In genomic region chr6:17226269-17226668, GRCh38 we compare ENCODE assay signal across 14 cellular contexts. TPM values are rescaled to one million over a fixed set of nuclear protein-coding genes. Genes with fewer than 3 reads are reported as not detected.
"Had no signal": no experiment of that assay in that cellular context is flagged by ENCODE, and none has a peak within 500 bp of the region (broad histone marks: within the 10 kb centered on the region; RNA-seq: fewer than 3 reads in every experiment).

No MANE protein-coding gene starts in this region.

- H3K4me1 ChIP-seq: ascending aorta, parathyroid adenoma had no signal

- H3K4me1 Mint-ChIP-seq: activated naive CD8-positive, alpha-beta T cell treated with anti-CD3 and anti-CD28 coated beads, Interleukin-2, amount 50 U/mL, for 24 hours; activated T-helper 17 cell treated with anti-CD3 and anti-CD28 coated beads, Interleukin-2, amount 50 U/mL, for 72 hours; stimulated activated naive B cell treated with anti-CD40 and anti-IgM and Interleukin-4, amounts not matched to agents 10 μg/mL and 1 μg/mL and 100 μg/mL, for 72 hours had no signal

- H3K4me3 ChIP-seq: ascending aorta, hepatocyte, skin epidermis, tibial nerve had no signal

- H3K27me3 Mint-ChIP-seq: activated naive CD8-positive, alpha-beta T cell treated with anti-CD3 and anti-CD28 coated beads, Interleukin-2, amount 50 U/mL, for 24 hours; activated T-helper 17 cell treated with anti-CD3 and anti-CD28 coated beads, Interleukin-2, amount 50 U/mL, for 72 hours; stimulated activated naive B cell treated with anti-CD40 and anti-IgM and Interleukin-4, amounts not matched to agents 10 μg/mL and 1 μg/mL and 100 μg/mL, for 72 hours had no signal

- H3K27ac ChIP-seq: ascending aorta, hepatocyte, parathyroid adenoma, skin epidermis had no signal

- H3K36me3 Mint-ChIP-seq: stimulated activated naive B cell treated with anti-CD40 and anti-IgM and Interleukin-4, amounts not matched to agents 10 μg/mL and 1 μg/mL and 100 μg/mL, for 72 hours had no signal

- H3K4me3 Mint-ChIP-seq: activated naive CD4-positive, alpha-beta T cell treated with anti-CD3 and anti-CD28 coated beads for 36 hours; activated naive CD8-positive, alpha-beta T cell treated with anti-CD3 and anti-CD28 coated beads, Interleukin-2, amount 50 U/mL, for 24 hours; activated T-helper 17 cell treated with anti-CD3 and anti-CD28 coated beads, Interleukin-2, amount 50 U/mL, for 72 hours; stimulated activated naive B cell treated with anti-CD40 and anti-IgM and Interleukin-4, amounts not matched to agents 10 μg/mL and 1 μg/mL and 100 μg/mL, for 72 hours had no signal

- H3K4me2 ChIP-seq: hepatocyte had no signal

- H3K79me2 ChIP-seq: hepatocyte, parathyroid adenoma had no signal

- H3K36me3 ChIP-seq: ascending aorta, tibial nerve had no signal

- H3K9me3 Mint-ChIP-seq: activated T-helper 17 cell treated with anti-CD3 and anti-CD28 coated beads, Interleukin-2, amount 50 U/mL, for 72 hours had no signal

- H3K9ac ChIP-seq: parathyroid adenoma had no signal

- H3K9me3 ChIP-seq: ascending aorta, tibial nerve had no signal

- DNase-seq: activated CD4-positive, CD25-positive, alpha-beta regulatory T cell treated with anti-CD3 and anti-CD28 coated beads, Interleukin-2, amount 50 U/mL, for 72 hours; activated naive CD4-positive, alpha-beta T cell treated with anti-CD3 and anti-CD28 coated beads for 36 hours; activated naive CD8-positive, alpha-beta T cell treated with anti-CD3 and anti-CD28 coated beads, Interleukin-2, amount 50 U/mL, for 24 hours; kidney; stimulated activated CD4-positive, alpha-beta T cell treated with anti-CD3 and anti-CD28 coated beads, Interleukin-15, amount 100 ng/mL, for 24 hours; stimulated activated CD4-positive, alpha-beta T cell treated with anti-CD3 and anti-CD28 coated beads, Interleukin-4, amount 100 ng/mL, for 1 hour; stimulated activated naive B cell treated with anti-CD40 and anti-IgM and Interleukin-4, amounts not matched to agents 10 μg/mL and 1 μg/mL and 100 μg/mL, for 72 hours had no signal

- H3K27me3 ChIP-seq: ascending aorta, hepatocyte, tibial nerve had no signal

- H3K27ac Mint-ChIP-seq: activated naive CD4-positive, alpha-beta T cell treated with anti-CD3 and anti-CD28 coated beads for 36 hours; activated naive CD8-positive, alpha-beta T cell treated with anti-CD3 and anti-CD28 coated beads, Interleukin-2, amount 50 U/mL, for 24 hours; activated T-helper 17 cell treated with anti-CD3 and anti-CD28 coated beads, Interleukin-2, amount 50 U/mL, for 72 hours; stimulated activated naive B cell treated with anti-CD40 and anti-IgM and Interleukin-4, amounts not matched to agents 10 μg/mL and 1 μg/mL and 100 μg/mL, for 72 hours had no signal

RNA-seq across cellular contexts. Expression of gene RBM24, which starts 54.9 kb away (rescaled TPM):
- total RNA-seq: activated naive CD4-positive, alpha-beta T cell treated with anti-CD3 and anti-CD28 coated beads for 36 hours; activated T-helper 17 cell treated with anti-CD3 and anti-CD28 coated beads, Interleukin-2, amount 50 U/mL, for 72 hours; T-helper 1 cell treated with Interleukin-12 subunit alpha and Interleukin-12 subunit beta and Interleukin-4 antibody, amounts not matched to agents 30 ng/mL and 1 ng/mL, for 36 hours had no signal
